Comparison of ENCODE assay signal across 1 cellular context in genomic region chr6:149202967-149203366, GRCh38.
TF ChIP-seq lines count a peak whose summit lies in the region.

No MANE protein-coding gene starts in this region.

TF ChIP-seq in IMR-90, 13 proteins besides CTCF, POLR2A, EP300 and RAD21:
- TF ChIP-seq ELK1 (IDR thresholded peaks at IDR 0.05; ENCODE audit: borderline replicate concordance, low read depth, low read length) (no peak), USF2 (IDR thresholded peaks at IDR 0.05; ENCODE audit: low read depth, low read length) (no peak), CHD1 (IDR thresholded peaks at IDR 0.05; ENCODE audit: low read depth, low read length) (no peak), MAZ (IDR thresholded peaks at IDR 0.05; ENCODE audit: borderline replicate concordance, low read depth, low read length) (no peak), BHLHE40 (IDR thresholded peaks at IDR 0.05; ENCODE audit: low read depth, low read length) (no peak), RCOR1 (IDR thresholded peaks at IDR 0.05; ENCODE audit: insufficient replicate concordance, low read length) (no peak), RFX5 (IDR thresholded peaks at IDR 0.05; ENCODE audit: low read depth, low read length) (no peak), FOS (IDR thresholded peaks at IDR 0.05; ENCODE audit: low read depth, low read length) (no peak)
